Comparison of ENCODE assay signal across 18 cellular contexts in the genomic region with DNA sequence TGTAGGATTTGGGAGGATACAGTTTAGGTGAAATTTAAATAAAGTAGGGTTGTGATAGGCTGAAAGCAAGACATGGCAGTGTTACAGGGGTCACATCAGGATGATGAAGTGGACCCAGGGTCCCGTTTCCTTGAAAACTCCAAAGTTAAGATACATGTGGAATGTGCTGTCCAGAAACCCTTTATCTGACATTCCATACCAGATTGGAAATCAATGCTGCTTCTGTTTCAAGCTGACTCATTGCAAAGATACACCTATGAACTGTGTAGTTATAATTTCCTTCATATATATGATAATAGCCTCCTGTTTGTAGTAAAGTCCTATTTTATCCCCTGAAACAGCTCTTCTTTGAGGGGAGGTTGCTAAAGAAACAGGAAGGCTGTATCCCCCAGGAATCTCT.
DNase-seq lines count a peak whose midpoint lies in the region; ATAC-seq and TF ChIP-seq lines count a peak whose summit lies in the region.
"Had no signal": no experiment of that assay in that cellular context is flagged by ENCODE, and none has a peak within 500 bp of the region (broad histone marks: within the 10 kb centered on the region; RNA-seq: fewer than 3 reads in every experiment).

No MANE protein-coding gene starts in this region.

- peaks cover 3% of the 10 kb centered on the region for H3K36me3 Mint-ChIP-seq in mesothelial cell of epicardium
- H3K36me3 Mint-ChIP-seq: CD4-positive, CD25-positive, alpha-beta regulatory T cell; CD8-positive, alpha-beta T cell had no signal

- H3K4me1 Mint-ChIP-seq in mesothelial cell of epicardium = peaks cover 15% of the 10 kb centered on the region
- H3K4me1 Mint-ChIP-seq: B cell, GM23338, H9 had no signal

- H3K9me3 ChIP-seq in SK-N-SH = no peaks in the 10 kb centered on the region
- H3K9me3 ChIP-seq: BLaER1 had no signal

- peaks cover 17% of the 10 kb centered on the region for H3F3A ChIP-seq in SK-N-SH (replicated peaks; ENCODE audit: insufficient read depth)

- H3K36me3 ChIP-seq in SK-N-SH (replicated peaks in 1 of 2; ENCODE audit: control insufficient read depth in 1 of 2, insufficient read depth in 2 of 2, low read length in 1 of 2) = peaks cover 0 to 4% of the 10 kb centered on the region in 2 experiments
- H3K36me3 ChIP-seq: BLaER1 had no signal

- H3K79me2 ChIP-seq in SK-N-SH (ENCODE audit: insufficient read depth) = no peaks in the 10 kb centered on the region

- H3K4me1 ChIP-seq in SK-N-SH (ENCODE audit: control insufficient read depth in 1 of 2, insufficient read depth in 2 of 2, low read depth in 1 of 2, low read length in 1 of 2) = no peaks in the 10 kb centered on the region; a peak in 1 of 4 replicates
- H3K4me1 ChIP-seq: BLaER1 had no signal

- TF ChIP-seq CTCF in SK-N-SH (IDR thresholded peaks at IDR 0.05) = no peak
- TF ChIP-seq CTCF in mesothelial cell of epicardium (IDR thresholded peaks at IDR 0.05; ENCODE audit: unreplicated experiment) = no peak

- peak overlapping the region; percentile 33 for H3K27ac Mint-ChIP-seq in mesothelial cell of epicardium
- H3K27ac Mint-ChIP-seq: B cell; CD4-positive, CD25-positive, alpha-beta regulatory T cell; CD8-positive, alpha-beta T cell; GM23338; H9 had no signal

- H2AFZ ChIP-seq in SK-N-SH (ENCODE audit: low read depth) = no peak overlapping the region
- H2AFZ ChIP-seq: GM23338 had no signal

- H3K4me3 Mint-ChIP-seq in mesothelial cell of epicardium = no peak overlapping the region
- H3K4me3 Mint-ChIP-seq: B cell; CD4-positive, CD25-positive, alpha-beta regulatory T cell; CD8-positive, alpha-beta T cell; GM23338; H9 had no signal

- no peaks in the 10 kb centered on the region for H4K20me1 ChIP-seq in SK-N-SH (ENCODE audit: insufficient read depth)
- H4K20me1 ChIP-seq: BLaER1 had no signal

- no peaks in the 10 kb centered on the region for H3K27me3 ChIP-seq in SK-N-SH (ENCODE audit: insufficient read depth)
- H3K27me3 ChIP-seq: BLaER1 had no signal

- WGBS in SK-N-SH (ENCODE audit: low lambda C conversion rate) = 7% methylated on average over 1 of the region's 1 CpG

- H3K9me2 ChIP-seq in SK-N-SH = no peaks in the 10 kb centered on the region

- ATAC-seq in HG02642 (IDR thresholded peaks at IDR 0.05; ENCODE audit: poor library complexity, unreplicated experiment) = no peak
- ATAC-seq: CD8-positive, alpha-beta T cell; GM23338; HCT116 had no signal

- DNase-seq in COLO829 (ENCODE audit: low spot score) = peak; percentile 56
- DNase-seq in SK-N-SH = no peak
- no peak for DNase-seq in mesothelial cell of epicardium (ENCODE audit: low spot score in 2 of 2, unreplicated experiment in 2 of 2)
- DNase-seq in SHP77 treated with DMSO at 0.1 percent for 48 hours (lab: John Stamatoyannopoulos, UW) = no peak
- no peak for DNase-seq in SW 1271 (lab: John Stamatoyannopoulos, UW)
- DNase-seq: Calu3; CD4-positive, CD25-positive, alpha-beta regulatory T cell; CD8-positive, alpha-beta T cell; DMS53; DMS79 treated with DMSO at 0.1 percent for 48 hours; GF-D8; H9 had no signal

- no peak for TF ChIP-seq EP300 in SK-N-SH (IDR thresholded peaks at IDR 0.05; ENCODE audit: borderline replicate concordance in 1 of 2, low read depth in 1 of 2, low read length in 1 of 2)

- no peak overlapping the region for H3K9ac ChIP-seq in SK-N-SH
- H3K9ac ChIP-seq: BLaER1 had no signal

- no peaks in the 10 kb centered on the region for H3K9me3 Mint-ChIP-seq in mesothelial cell of epicardium
- H3K9me3 Mint-ChIP-seq: CD4-positive, CD25-positive, alpha-beta regulatory T cell; CD8-positive, alpha-beta T cell; GM23338; H9 had no signal

- no peaks in the 10 kb centered on the region for H3K27me3 Mint-ChIP-seq in mesothelial cell of epicardium (ENCODE audit: low read depth)

- no peak overlapping the region for H3K4me2 ChIP-seq in SK-N-SH
- H3K4me2 ChIP-seq: BLaER1, GM23338 had no signal

- H3K27ac ChIP-seq in SK-N-SH (ENCODE audit: low read depth in 2 of 2, low read length in 1 of 2) = no peak overlapping the region
- H3K27ac ChIP-seq: BLaER1, C4-2B had no signal

- CTCF ChIA-PET in SK-N-SH (lab: Yijun Ruan, JAX) = interaction anchor here (0.7 to 4.4 kb wide), 6 partner anchors 8 to 417 kb away, joined by 3 to 18 read pairs (median 8); no protein-coding TSS in a partner anchor

- POLR2A ChIA-PET in SK-N-SH (lab: Yijun Ruan, JAX) = no interaction called here

- TF ChIP-seq RAD21 in SK-N-SH (IDR thresholded peaks at IDR 0.05; ENCODE audit: low read length) = no peak

- H3K4me3 ChIP-seq in SK-N-SH (ENCODE audit: low read depth in 2 of 2, low read length in 1 of 2) = no peak overlapping the region
- H3K4me3 ChIP-seq: BLaER1, GM23338 had no signal

TF ChIP-seq in SK-N-SH, 30 proteins besides CTCF, POLR2A, EP300 and RAD21:
- TF ChIP-seq TCF12 (IDR thresholded peaks at IDR 0.05) = no peak
- TF ChIP-seq FOSL2 (IDR thresholded peaks at IDR 0.05; ENCODE audit: borderline replicate concordance, low read depth) = peak; percentile 13; the same call in 1 of the 2 replicates
TF ChIP-seq in SK-N-SH: peak in this region for 1.
